In genomic region chr16:79269211-79269863, GRCh38 we compare ENCODE assay signal across 8 cellular contexts.
A peak's percentile ranks its signal among the peaks of the same experiment; 100 is the strongest.
DNase-seq lines count a peak whose midpoint lies in the region; ATAC-seq and TF ChIP-seq lines count a peak whose summit lies in the region.

No MANE protein-coding gene starts in this region.

- no peaks in the 10 kb centered on the region for H3K9me3 ChIP-seq in HAP-1

- in situ Hi-C loops in HAP-1 (cut with MboI; ENCODE audit: low sequenced_read_pairs), result no loop called here

- peak overlapping the region; percentile 76 for H3K4me3 Mint-ChIP-seq in natural killer cell treated with Interleukin-12 subunit alpha and Interleukin-12 subunit beta and Interleukin-15 and Interleukin-18, amount 100 ng/mL, for 72 hours
- no peak overlapping the region for H3K4me3 Mint-ChIP-seq in natural killer cell
- H3K4me3 Mint-ChIP-seq in activated naive CD4-positive, alpha-beta T cell treated with anti-CD3 and anti-CD28 coated beads, Interleukin-2, amount 10 ng/mL, durations not matched to agents 7 days and 5 days, result peak overlapping the region; percentile 39
- peak overlapping the region; percentile 11 to 35 for H3K4me3 Mint-ChIP-seq in stimulated activated naive CD8-positive, alpha-beta T cell treated with anti-CD3 and anti-CD28 coated beads, Interleukin-15, amount 100 ng/mL, for 72 hours

- no peak for TF ChIP-seq CTCF in natural killer cell (IDR thresholded peaks at IDR 0.05)

- H3K27me3 Mint-ChIP-seq in natural killer cell treated with Interleukin-12 subunit alpha and Interleukin-12 subunit beta and Interleukin-15 and Interleukin-18, amount 100 ng/mL, for 72 hours, result peaks cover 0 to 22% of the 10 kb centered on the region in 2 donors
- peaks cover 0 to 8% of the 10 kb centered on the region in 2 donors for H3K27me3 Mint-ChIP-seq in natural killer cell (ENCODE audit: low read depth in 2 of 2)
- peaks cover 65% of the 10 kb centered on the region for H3K27me3 Mint-ChIP-seq in activated naive CD4-positive, alpha-beta T cell treated with anti-CD3 and anti-CD28 coated beads, Interleukin-2, amount 10 ng/mL, durations not matched to agents 7 days and 5 days
- peaks cover 76% of the 10 kb centered on the region for H3K27me3 Mint-ChIP-seq in stimulated activated naive CD8-positive, alpha-beta T cell treated with anti-CD3 and anti-CD28 coated beads, Interleukin-15, amount 100 ng/mL, for 72 hours

- H3K27me3 ChIP-seq in HAP-1 (ENCODE audit: low read depth), result no peaks in the 10 kb centered on the region

- peaks cover 64 to 75% of the 10 kb centered on the region in 2 donors for H3K4me1 Mint-ChIP-seq in natural killer cell treated with Interleukin-12 subunit alpha and Interleukin-12 subunit beta and Interleukin-15 and Interleukin-18, amount 100 ng/mL, for 72 hours (ENCODE audit: low read depth in 2 of 2)
- peaks cover 48 to 59% of the 10 kb centered on the region in 2 donors for H3K4me1 Mint-ChIP-seq in natural killer cell
- H3K4me1 Mint-ChIP-seq in activated naive CD4-positive, alpha-beta T cell treated with anti-CD3 and anti-CD28 coated beads, Interleukin-2, amount 10 ng/mL, durations not matched to agents 7 days and 5 days, result peaks cover 66% of the 10 kb centered on the region
- peaks cover 68% of the 10 kb centered on the region for H3K4me1 Mint-ChIP-seq in stimulated activated naive CD8-positive, alpha-beta T cell treated with anti-CD3 and anti-CD28 coated beads, Interleukin-15, amount 100 ng/mL, for 72 hours

- H3K36me3 Mint-ChIP-seq in natural killer cell treated with Interleukin-12 subunit alpha and Interleukin-12 subunit beta and Interleukin-15 and Interleukin-18, amount 100 ng/mL, for 72 hours, result peaks cover 8% of the 10 kb centered on the region
- H3K36me3 Mint-ChIP-seq in natural killer cell, result no peaks in the 10 kb centered on the region
- H3K36me3 Mint-ChIP-seq in activated naive CD4-positive, alpha-beta T cell treated with anti-CD3 and anti-CD28 coated beads, Interleukin-2, amount 10 ng/mL, durations not matched to agents 7 days and 5 days, result peaks cover 8% of the 10 kb centered on the region

- no peaks in the 10 kb centered on the region for H3K36me3 ChIP-seq in HAP-1 (replicated peaks)

- no peaks in the 10 kb centered on the region for H3K9me3 Mint-ChIP-seq in natural killer cell treated with Interleukin-12 subunit alpha and Interleukin-12 subunit beta and Interleukin-15 and Interleukin-18, amount 100 ng/mL, for 72 hours
- H3K9me3 Mint-ChIP-seq in natural killer cell, result no peaks in the 10 kb centered on the region
- H3K9me3 Mint-ChIP-seq in activated naive CD4-positive, alpha-beta T cell treated with anti-CD3 and anti-CD28 coated beads, Interleukin-2, amount 10 ng/mL, durations not matched to agents 7 days and 5 days, result no peaks in the 10 kb centered on the region
- peaks cover 0 to 4% of the 10 kb centered on the region in 2 donors for H3K9me3 Mint-ChIP-seq in stimulated activated naive CD8-positive, alpha-beta T cell treated with anti-CD3 and anti-CD28 coated beads, Interleukin-15, amount 100 ng/mL, for 72 hours

- peak overlapping the region; percentile 80 to 86 for H3K27ac Mint-ChIP-seq in natural killer cell treated with Interleukin-12 subunit alpha and Interleukin-12 subunit beta and Interleukin-15 and Interleukin-18, amount 100 ng/mL, for 72 hours
- H3K27ac Mint-ChIP-seq in natural killer cell, result no peak overlapping the region
- peak overlapping the region; percentile 87 for H3K27ac Mint-ChIP-seq in activated naive CD4-positive, alpha-beta T cell treated with anti-CD3 and anti-CD28 coated beads, Interleukin-2, amount 10 ng/mL, durations not matched to agents 7 days and 5 days
- H3K27ac Mint-ChIP-seq in stimulated activated naive CD8-positive, alpha-beta T cell treated with anti-CD3 and anti-CD28 coated beads, Interleukin-15, amount 100 ng/mL, for 72 hours, result no peak overlapping the region

- CTCF ChIA-PET in activated naive CD4-positive, alpha-beta T cell treated with anti-CD3 and anti-CD28 coated beads, Interleukin-2, amount 10 ng/mL, durations not matched to agents 7 days and 5 days (lab: Charles Lee), result interaction anchor here (0.7 to 1.3 kb wide), 3 partner anchors 9 to 124 kb away, joined by 3 to 4 read pairs (median 4); no protein-coding TSS in a partner anchor

- ATAC-seq in natural killer cell treated with Interleukin-12 subunit alpha and Interleukin-12 subunit beta and Interleukin-15 and Interleukin-18, amount 100 ng/mL, for 72 hours, result peak; percentile 87 to 89
- ATAC-seq in natural killer cell (no peak), HG03354 (IDR thresholded peaks at IDR 0.05; ENCODE audit: poor library complexity, severe bottlenecking, unreplicated experiment) (peak; percentile 96)
- peak; percentile 89 for ATAC-seq in stimulated activated naive CD8-positive, alpha-beta T cell treated with anti-CD3 and anti-CD28 coated beads, Interleukin-15, amount 100 ng/mL, for 72 hours

- intact Hi-C loops in natural killer cell (cut with micrococcal nuclease), result no loop called here

- DNase-seq in natural killer cell treated with Interleukin-12 subunit alpha and Interleukin-12 subunit beta and Interleukin-15 and Interleukin-18, amount 100 ng/mL, for 72 hours (ENCODE audit: low spot score), result peak; percentile 77
- DNase-seq in natural killer cell (no peak), islet precursor cell (no peak), cerebellar cortex (ENCODE audit: low spot score) (no peak), HAP-1 (ENCODE audit: low spot score in 2 of 2) (no peak)
- DNase-seq in activated naive CD4-positive, alpha-beta T cell treated with anti-CD3 and anti-CD28 coated beads, Interleukin-2, amount 10 ng/mL, durations not matched to agents 7 days and 5 days, result peak; percentile 68
- peak; percentile 64 to 81 for DNase-seq in stimulated activated naive CD8-positive, alpha-beta T cell treated with anti-CD3 and anti-CD28 coated beads, Interleukin-15, amount 100 ng/mL, for 72 hours

- no peak overlapping the region for H3K4me3 ChIP-seq in HAP-1

- no peaks in the 10 kb centered on the region for H3K4me1 ChIP-seq in HAP-1

Comparison
In these comparisons a context has a peak if more than half of its experiments do, and no peak if none do; other contexts are left out.
1. ATAC-seq: peak in natural killer cell treated with Interleukin-12 subunit alpha and Interleukin-12 subunit beta and Interleukin-15 and Interleukin-18, amount 100 ng/mL, for 72 hours (2 of 2), HG03354 (single experiment) and stimulated activated naive CD8-positive, alpha-beta T cell treated with anti-CD3 and anti-CD28 coated beads, Interleukin-15, amount 100 ng/mL, for 72 hours (single experiment); none in natural killer cell (0 of 3).
2. DNase-seq: peak in natural killer cell treated with Interleukin-12 subunit alpha and Interleukin-12 subunit beta and Interleukin-15 and Interleukin-18, amount 100 ng/mL, for 72 hours (single experiment), activated naive CD4-positive, alpha-beta T cell treated with anti-CD3 and anti-CD28 coated beads, Interleukin-2, amount 10 ng/mL, durations not matched to agents 7 days and 5 days (single experiment) and stimulated activated naive CD8-positive, alpha-beta T cell treated with anti-CD3 and anti-CD28 coated beads, Interleukin-15, amount 100 ng/mL, for 72 hours (2 of 2); none in natural killer cell (single experiment), islet precursor cell (single experiment), cerebellar cortex (single experiment) and HAP-1 (0 of 2).
3. H3K27ac Mint-ChIP-seq: peak in natural killer cell treated with Interleukin-12 subunit alpha and Interleukin-12 subunit beta and Interleukin-15 and Interleukin-18, amount 100 ng/mL, for 72 hours (2 of 2) and activated naive CD4-positive, alpha-beta T cell treated with anti-CD3 and anti-CD28 coated beads, Interleukin-2, amount 10 ng/mL, durations not matched to agents 7 days and 5 days (single experiment); none in natural killer cell (0 of 2) and stimulated activated naive CD8-positive, alpha-beta T cell treated with anti-CD3 and anti-CD28 coated beads, Interleukin-15, amount 100 ng/mL, for 72 hours (0 of 2).